In genomic region chr10:88583584-88583957, GRCh38 we compare ENCODE assay signal across 8 cellular contexts. TPM values are rescaled to one million over a fixed set of nuclear protein-coding genes. Genes with fewer than 3 reads are reported as not detected.
A peak's percentile ranks its signal among the peaks of the same experiment; 100 is the strongest.
DNase-seq lines count a peak whose midpoint lies in the region; ATAC-seq and TF ChIP-seq lines count a peak whose summit lies in the region.

No MANE protein-coding gene starts in this region.

- H3K27ac Mint-ChIP-seq in progenitor cell of endocrine pancreas: peak overlapping the region; percentile 97

- DNase-seq in fibroblast of lung (ENCODE audit: low read depth in 2 of 2): no peak
- no peak for DNase-seq in progenitor cell of endocrine pancreas (ENCODE audit: low spot score, unreplicated experiment)
- no peak for DNase-seq in NCI-H2081 treated with DMSO at 0.1 percent for 48 hours (lab: John Stamatoyannopoulos, UW)
- no peak for DNase-seq in NCI-H2029 (lab: John Stamatoyannopoulos, UW)

- H3K36me3 ChIP-seq in DOHH2 (ENCODE audit: control insufficient read depth, low read length): no peaks in the 10 kb centered on the region
- H3K36me3 ChIP-seq in SU-DHL-6 (ENCODE audit: low read length): no peaks in the 10 kb centered on the region
- no peaks in the 10 kb centered on the region for H3K36me3 ChIP-seq in fibroblast of lung (ENCODE audit: control insufficient read depth, insufficient read depth, low read length)

- peaks cover 2% of the 10 kb centered on the region for H3K4me1 Mint-ChIP-seq in progenitor cell of endocrine pancreas (ENCODE audit: low read depth)

- H3K4me3 ChIP-seq in DOHH2 (ENCODE audit: low read length) (peak overlapping the region; percentile 66), SU-DHL-6 (ENCODE audit: insufficient read depth, low read length, poor library complexity, severe bottlenecking) (peak overlapping the region; percentile 42), fibroblast of lung (replicated peaks in 1 of 4; ENCODE audit: control extremely low read depth in 1 of 4, insufficient read depth in 1 of 4, low read depth in 3 of 4, low read length in 4 of 4) (peak overlapping the region; percentile 62 to 66 (median 64))

- H3K79me2 ChIP-seq in DOHH2 (ENCODE audit: control insufficient read depth, low read length): no peaks in the 10 kb centered on the region
- no peaks in the 10 kb centered on the region for H3K79me2 ChIP-seq in SU-DHL-6 (ENCODE audit: insufficient read depth, low read length)
- no peaks in the 10 kb centered on the region for H3K79me2 ChIP-seq in fibroblast of lung (ENCODE audit: control insufficient read depth, insufficient read depth, low read length)

- peaks cover 11% of the 10 kb centered on the region for H3K27me3 Mint-ChIP-seq in progenitor cell of endocrine pancreas

- H3K4me2 ChIP-seq in DOHH2 (ENCODE audit: low read length) (peak overlapping the region; percentile 73), SU-DHL-6 (ENCODE audit: low read depth, low read length, poor library complexity, severe bottlenecking) (peak overlapping the region; percentile 49), fibroblast of lung (ENCODE audit: extremely low read depth, insufficient read depth, low read length) (peak overlapping the region; percentile 94)

- H3K9ac ChIP-seq in SU-DHL-6 (ENCODE audit: low read length): peak overlapping the region; percentile 47; the same call in 1 of the 2 replicates
- H3K9ac ChIP-seq in fibroblast of lung (ENCODE audit: insufficient read depth, low read length): peak overlapping the region; percentile 79

- peak overlapping the region; percentile 86 for H3K4me3 Mint-ChIP-seq in progenitor cell of endocrine pancreas (ENCODE audit: low read depth)

- H3K27ac ChIP-seq in DOHH2 (ENCODE audit: low read depth, low read length): no peak overlapping the region
- no peak overlapping the region for H3K27ac ChIP-seq in SU-DHL-6 (ENCODE audit: low read depth, low read length)
- peak overlapping the region; percentile 77 for H3K27ac ChIP-seq in fibroblast of lung (ENCODE audit: insufficient read depth, low read length)

- TF ChIP-seq CTCF in DOHH2 (IDR thresholded peaks at IDR 0.05; ENCODE audit: low read depth, low read length, poor library complexity, severe bottlenecking) (no peak), SU-DHL-6 (IDR thresholded peaks at IDR 0.05; ENCODE audit: insufficient read depth, low read length, poor library complexity, severe bottlenecking) (no peak), fibroblast of lung (conservative IDR thresholded peaks at IDR 0.05 in 1 of 2, IDR thresholded peaks at IDR 0.05 in 1 of 2; ENCODE audit: low read depth in 1 of 2, low read length in 2 of 2) (no peak), progenitor cell of endocrine pancreas (IDR thresholded peaks at IDR 0.05; ENCODE audit: unreplicated experiment) (no peak)

- ATAC-seq in GM21825 (IDR thresholded peaks at IDR 0.05; ENCODE audit: unreplicated experiment) (no peak), GM21360 (IDR thresholded peaks at IDR 0.05; ENCODE audit: unreplicated experiment) (no peak)

- no peaks in the 10 kb centered on the region for H4K20me1 ChIP-seq in DOHH2 (ENCODE audit: control insufficient read depth, insufficient read depth, low read depth, low read length)
- H4K20me1 ChIP-seq in SU-DHL-6 (ENCODE audit: low read depth, low read length): no peaks in the 10 kb centered on the region
- no peaks in the 10 kb centered on the region for H4K20me1 ChIP-seq in fibroblast of lung (ENCODE audit: control insufficient read depth, extremely low read depth, insufficient read depth, low read length)

- no peaks in the 10 kb centered on the region for H3K27me3 ChIP-seq in DOHH2 (ENCODE audit: control insufficient read depth, low read length)
- no peaks in the 10 kb centered on the region for H3K27me3 ChIP-seq in SU-DHL-6 (ENCODE audit: low read length)
- H3K27me3 ChIP-seq in fibroblast of lung (ENCODE audit: control insufficient read depth, insufficient read depth, low read length): no peaks in the 10 kb centered on the region

- no peaks in the 10 kb centered on the region for H3K36me3 Mint-ChIP-seq in progenitor cell of endocrine pancreas (ENCODE audit: insufficient read depth)

- H3K9me3 ChIP-seq in DOHH2 (ENCODE audit: control insufficient read depth, insufficient read depth, low read length): no peaks in the 10 kb centered on the region
- H3K9me3 ChIP-seq in SU-DHL-6 (ENCODE audit: insufficient read depth, low read length): no peaks in the 10 kb centered on the region
- no peaks in the 10 kb centered on the region for H3K9me3 ChIP-seq in fibroblast of lung (ENCODE audit: control insufficient read depth, insufficient read depth, low read depth, low read length)

- H3K4me1 ChIP-seq in DOHH2 (ENCODE audit: control insufficient read depth, low read length): peaks cover 8% of the 10 kb centered on the region
- no peaks in the 10 kb centered on the region for H3K4me1 ChIP-seq in fibroblast of lung (ENCODE audit: control insufficient read depth, extremely low read depth, insufficient read depth, low read length)

- peaks cover 7% of the 10 kb centered on the region for H3K9me3 Mint-ChIP-seq in progenitor cell of endocrine pancreas (ENCODE audit: low read depth)

- H2AFZ ChIP-seq in SU-DHL-6 (ENCODE audit: low read depth, low read length, severe bottlenecking) (peak overlapping the region; percentile 95), fibroblast of lung (ENCODE audit: low read length) (peak overlapping the region; percentile 98)

- H3K9me2 ChIP-seq in DOHH2 (replicated peaks; ENCODE audit: control insufficient read depth, low read length): no peaks in the 10 kb centered on the region
- H3K9me2 ChIP-seq in SU-DHL-6 (replicated peaks; ENCODE audit: insufficient read depth, low read length): no peaks in the 10 kb centered on the region

- H3F3A ChIP-seq in DOHH2 (ENCODE audit: control insufficient read depth, insufficient read depth): 0 out of 2 replicates have a peak, but pooled peaks cover 3% of the 10 kb centered on the region
- H3F3A ChIP-seq in SU-DHL-6 (ENCODE audit: insufficient read depth): no peaks in the 10 kb centered on the region

RNA-seq across cellular contexts. Expression of gene RNLS, which starts 0.5 kb away (rescaled TPM):
- total RNA-seq in fibroblast of lung (11.3 and 16.5 TPM in 2 replicates), progenitor cell of endocrine pancreas (7.5 and 9.2 TPM in 2 replicates)
- polyA plus RNA-seq in fibroblast of lung: 16.2 and 18.4 TPM in 2 replicates
- polyA plus RNA-seq in fibroblast of lung (2012): 11.6 TPM in 2 replicates
- 4.2 TPM in 1 of 2 replicates, not detected in the other for polyA minus RNA-seq in fibroblast of lung (ENCODE audit: low replicate concordance)

RNA-seq across cellular contexts. Expression of gene LIPJ, which starts 3.0 kb away (rescaled TPM):
- total RNA-seq in fibroblast of lung (under 0.01 and 0.26 TPM in 2 replicates), progenitor cell of endocrine pancreas (not detected in 2 replicates)
- not detected in 2 replicates for polyA plus RNA-seq in fibroblast of lung
- polyA plus RNA-seq in fibroblast of lung (2012): not detected in 2 replicates
- not detected in 2 replicates for polyA minus RNA-seq in fibroblast of lung (ENCODE audit: low replicate concordance)
